ENCODE assay signal across 17 cellular contexts in the genomic region with DNA sequence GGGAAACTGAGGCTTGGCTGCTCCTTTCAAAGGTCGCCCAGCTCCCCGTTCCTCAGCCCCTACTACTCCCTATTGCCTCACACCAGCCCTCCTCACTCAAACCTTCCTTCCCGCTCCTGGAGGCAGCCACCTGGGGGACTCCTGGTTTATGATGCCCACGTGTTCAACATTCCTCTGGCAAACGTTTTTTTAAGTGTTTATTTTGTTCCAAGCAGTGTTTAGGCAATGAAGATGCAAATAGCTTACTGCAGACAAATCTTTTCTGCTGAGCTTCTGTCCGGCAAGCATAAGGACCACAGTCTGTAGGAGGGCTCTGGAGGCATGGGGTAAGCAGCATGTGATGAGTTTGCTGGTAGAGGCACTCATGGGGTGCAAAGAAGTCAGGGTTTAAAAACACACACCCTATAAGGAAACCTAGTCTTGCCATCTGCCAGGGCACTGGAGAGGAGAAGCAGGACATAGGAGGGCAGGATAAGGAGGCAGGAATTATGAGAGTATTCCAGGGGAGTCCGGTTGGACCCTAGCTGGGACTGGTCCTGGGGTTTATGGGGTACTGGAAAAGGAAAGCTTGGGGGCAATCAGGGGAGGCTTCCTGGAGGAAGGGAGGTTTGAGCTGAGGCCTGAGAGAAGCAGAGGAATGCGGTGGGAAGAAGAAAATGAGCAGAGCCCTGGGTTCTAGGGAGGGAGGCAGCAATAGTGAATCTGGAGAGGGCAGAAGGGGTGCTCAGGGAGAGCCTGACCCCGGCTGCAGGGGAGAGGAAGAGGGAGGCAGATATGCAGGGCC.
DNase-seq lines count a peak whose midpoint lies in the region; ATAC-seq and TF ChIP-seq lines count a peak whose summit lies in the region.
"Had no signal": no experiment of that assay in that cellular context is flagged by ENCODE, and none has a peak within 500 bp of the region (broad histone marks: within the 10 kb centered on the region; RNA-seq: fewer than 3 reads in every experiment).

No MANE protein-coding gene starts in this region.

- H3K4me1 ChIP-seq in prostate gland (replicated peaks) = peaks cover 3% of the 10 kb centered on the region
- H3K4me1 ChIP-seq in Karpas-422 (ENCODE audit: low read length) = no peaks in the 10 kb centered on the region
- H3K4me1 ChIP-seq: HAP-1 had no signal

- intact Hi-C loops in activated CD8-positive, alpha-beta T cell treated with anti-CD3 and anti-CD28 coated beads for 36 hours (cut with micrococcal nuclease) = no loop called here
- intact Hi-C loops in prostate gland (cut with DNase I) = no loop called here

- H2AFZ ChIP-seq in Karpas-422 (ENCODE audit: low read length) = no peak overlapping the region

- H3K79me2 ChIP-seq in Karpas-422 (ENCODE audit: low read length) = peaks cover 9% of the 10 kb centered on the region

- H3K27me3 Mint-ChIP-seq in activated CD8-positive, alpha-beta T cell treated with anti-CD3 and anti-CD28 coated beads, Interleukin-2, amount 10 ng/mL, durations not matched to agents 7 days and 5 days (ENCODE audit: low read depth) = no peaks in the 10 kb centered on the region
- H3K27me3 Mint-ChIP-seq in activated CD8-positive, alpha-beta T cell treated with anti-CD3 and anti-CD28 coated beads for 36 hours = no peaks in the 10 kb centered on the region

- no peaks in the 10 kb centered on the region for H3K36me3 ChIP-seq in prostate gland
- H3K36me3 ChIP-seq in Karpas-422 (ENCODE audit: insufficient read depth, low read length) = peaks cover 8% of the 10 kb centered on the region; the same call in 1 of the 2 replicates

- no peak for TF ChIP-seq POLR2A in prostate gland (IDR thresholded peaks at IDR 0.05)

- H4K20me1 ChIP-seq in Karpas-422 (ENCODE audit: insufficient read depth, low read depth, low read length) = peaks cover 9% of the 10 kb centered on the region; the same call in 1 of the 2 replicates

- no peak for DNase-seq in activated CD8-positive, alpha-beta T cell treated with anti-CD3 and anti-CD28 coated beads, Interleukin-2, amount 10 ng/mL, durations not matched to agents 7 days and 5 days
- DNase-seq in activated CD8-positive, alpha-beta T cell treated with anti-CD3 and anti-CD28 coated beads for 36 hours = no peak
- DNase-seq in H4 (ENCODE audit: low spot score) = peak; percentile 72
- DNase-seq in choroid plexus epithelial cell (ENCODE audit: low read depth) = peak; percentile 42
- DNase-seq in prostate gland (ENCODE audit: low spot score) = no peak
- no peak for DNase-seq in Karpas-422
- no peak for DNase-seq in NOMO-1 treated with DMSO at 0.1 percent for 48 hours (lab: John Stamatoyannopoulos, UW; ENCODE audit: unreplicated experiment)
- DNase-seq: activated T-cell treated with anti-CD3 and anti-CD28 coated beads for 4 hours; amniotic stem cell; cortex of kidney; NCI-H1417 treated with DMSO at 0.1 percent for 48 hours; NCI-H446 treated with DMSO at 0.1 percent for 48 hours; PC-3; stimulated activated CD4-positive, alpha-beta T cell treated with anti-CD3 and anti-CD28 coated beads, Interleukin-2, amount 100 ng/mL, for 24 hours had no signal

- H3K27me3 ChIP-seq in prostate gland (replicated peaks; ENCODE audit: insufficient read depth) (no peaks in the 10 kb centered on the region), Karpas-422 (ENCODE audit: low read length) (no peaks in the 10 kb centered on the region)

- H3K27ac ChIP-seq in prostate gland (peak overlapping the region; percentile 20 to 21), Karpas-422 (ENCODE audit: low read length) (no peak overlapping the region)
- H3K27ac ChIP-seq: KMS-11 had no signal

- CTCF ChIA-PET in activated CD8-positive, alpha-beta T cell treated with anti-CD3 and anti-CD28 coated beads, Interleukin-2, amount 10 ng/mL, durations not matched to agents 7 days and 5 days (lab: Charles Lee) = interaction anchor here (1.1 kb wide), 1 partner anchor 46 kb away, joined by 3 read pairs; no protein-coding TSS in a partner anchor
- CTCF ChIA-PET in activated CD8-positive, alpha-beta T cell treated with anti-CD3 and anti-CD28 coated beads for 36 hours (lab: Charles Lee) = no interaction called here

- H3K4me2 ChIP-seq in Karpas-422 (ENCODE audit: low read depth, low read length, poor library complexity, severe bottlenecking) = no peak overlapping the region
- H3K4me2 ChIP-seq: KMS-11 had no signal

- 65% methylated on average over 9 of the region's 9 CpGs for WGBS in prostate gland

- ATAC-seq in activated CD8-positive, alpha-beta T cell treated with anti-CD3 and anti-CD28 coated beads, Interleukin-2, amount 10 ng/mL, durations not matched to agents 7 days and 5 days = no peak
- no peak for ATAC-seq in activated CD8-positive, alpha-beta T cell treated with anti-CD3 and anti-CD28 coated beads for 36 hours
- ATAC-seq in GM19324 (IDR thresholded peaks at IDR 0.05; ENCODE audit: low FRiP score, unreplicated experiment) = no peak
- ATAC-seq: PC-3 had no signal

- H3K36me3 Mint-ChIP-seq in activated CD8-positive, alpha-beta T cell treated with anti-CD3 and anti-CD28 coated beads, Interleukin-2, amount 10 ng/mL, durations not matched to agents 7 days and 5 days (ENCODE audit: low read depth) = peaks cover 18% of the 10 kb centered on the region
- H3K36me3 Mint-ChIP-seq in activated CD8-positive, alpha-beta T cell treated with anti-CD3 and anti-CD28 coated beads for 36 hours (ENCODE audit: low read depth) = peaks cover 12% of the 10 kb centered on the region

- no peaks in the 10 kb centered on the region for H3K9me2 ChIP-seq in Karpas-422 (replicated peaks; ENCODE audit: insufficient read depth, low read length)

- no peak for TF ChIP-seq CTCF in activated CD8-positive, alpha-beta T cell treated with anti-CD3 and anti-CD28 coated beads for 36 hours (IDR thresholded peaks at IDR 0.05)
- TF ChIP-seq CTCF in choroid plexus epithelial cell (conservative IDR thresholded peaks at IDR 0.05; ENCODE audit: low read depth, low read length) (no peak), prostate gland (IDR thresholded peaks at IDR 0.05) (no peak)

- no peak overlapping the region for H3K9ac ChIP-seq in Karpas-422 (ENCODE audit: low read length)
- H3K9ac ChIP-seq: KMS-11 had no signal

- no peaks in the 10 kb centered on the region for H3K9me3 Mint-ChIP-seq in activated CD8-positive, alpha-beta T cell treated with anti-CD3 and anti-CD28 coated beads, Interleukin-2, amount 10 ng/mL, durations not matched to agents 7 days and 5 days (ENCODE audit: insufficient read depth)
- no peaks in the 10 kb centered on the region for H3K9me3 Mint-ChIP-seq in activated CD8-positive, alpha-beta T cell treated with anti-CD3 and anti-CD28 coated beads for 36 hours

- H3K4me1 Mint-ChIP-seq in activated CD8-positive, alpha-beta T cell treated with anti-CD3 and anti-CD28 coated beads, Interleukin-2, amount 10 ng/mL, durations not matched to agents 7 days and 5 days (ENCODE audit: low read depth) = no peaks in the 10 kb centered on the region
- no peaks in the 10 kb centered on the region for H3K4me1 Mint-ChIP-seq in activated CD8-positive, alpha-beta T cell treated with anti-CD3 and anti-CD28 coated beads for 36 hours (ENCODE audit: low read depth)

- POLR2A ChIA-PET in activated CD8-positive, alpha-beta T cell treated with anti-CD3 and anti-CD28 coated beads, Interleukin-2, amount 10 ng/mL, durations not matched to agents 7 days and 5 days (lab: Charles Lee) = no interaction called here
- POLR2A ChIA-PET in activated CD8-positive, alpha-beta T cell treated with anti-CD3 and anti-CD28 coated beads for 36 hours (lab: Charles Lee) = interaction anchor here (1.3 kb wide), 1 partner anchor 9 kb away, joined by 3 read pairs; no protein-coding TSS in a partner anchor

- H3K9me3 ChIP-seq in prostate gland (no peaks in the 10 kb centered on the region), Karpas-422 (ENCODE audit: low read length) (no peaks in the 10 kb centered on the region)
- H3K9me3 ChIP-seq: HAP-1 had no signal

- H3K4me3 ChIP-seq in choroid plexus epithelial cell (ENCODE audit: low read depth, low read length) (no peak overlapping the region), prostate gland (no peak overlapping the region), Karpas-422 (ENCODE audit: low read length) (no peak overlapping the region)
- H3K4me3 ChIP-seq: HAP-1 had no signal

- peak overlapping the region; percentile 51 for H3K27ac Mint-ChIP-seq in activated CD8-positive, alpha-beta T cell treated with anti-CD3 and anti-CD28 coated beads, Interleukin-2, amount 10 ng/mL, durations not matched to agents 7 days and 5 days
- no peak overlapping the region for H3K27ac Mint-ChIP-seq in activated CD8-positive, alpha-beta T cell treated with anti-CD3 and anti-CD28 coated beads for 36 hours

- no peak overlapping the region for H3K4me3 Mint-ChIP-seq in activated CD8-positive, alpha-beta T cell treated with anti-CD3 and anti-CD28 coated beads, Interleukin-2, amount 10 ng/mL, durations not matched to agents 7 days and 5 days
- H3K4me3 Mint-ChIP-seq in activated CD8-positive, alpha-beta T cell treated with anti-CD3 and anti-CD28 coated beads for 36 hours = no peak overlapping the region

Comparison
In these comparisons a context has a peak if more than half of its experiments do, and no peak if none do; other contexts are left out.
1. DNase-seq: peak in H4 (single experiment) and choroid plexus epithelial cell (single experiment); none in activated CD8-positive, alpha-beta T cell treated with anti-CD3 and anti-CD28 coated beads, Interleukin-2, amount 10 ng/mL, durations not matched to agents 7 days and 5 days (single experiment), activated CD8-positive, alpha-beta T cell treated with anti-CD3 and anti-CD28 coated beads for 36 hours (single experiment), prostate gland (single experiment), Karpas-422 (single experiment) and NOMO-1 treated with DMSO at 0.1 percent for 48 hours (single experiment).